In genomic region chr4:78827191-78827590, GRCh38 we compare ENCODE assay signal across 22 cellular contexts.
"Had no signal": no experiment of that assay in that cellular context is flagged by ENCODE, and none has a peak within 500 bp of the region (broad histone marks: within the 10 kb centered on the region; RNA-seq: fewer than 3 reads in every experiment).

No MANE protein-coding gene starts in this region.

- H3K27ac Mint-ChIP-seq: effector memory CD8-positive, alpha-beta T cell; endodermal cell had no signal

- H3K27ac ChIP-seq: coronary artery, epithelial cell of prostate, esophagus squamous epithelium, gastrocnemius medialis, heart right ventricle, left lung, lower lobe of right lung had no signal

- ATAC-seq: effector memory CD8-positive, alpha-beta T cell; esophagus mucosa; gastrocnemius medialis; heart right ventricle; left cardiac atrium; left lung; left ventricle myocardium superior; lower lobe of right lung; naive thymus-derived CD4-positive, alpha-beta T cell had no signal

- DNase-seq: effector CD8-positive, alpha-beta T cell; effector memory CD8-positive, alpha-beta T cell; endodermal cell; erythroblast; esophagus squamous epithelium; foreskin fibroblast; foreskin melanocyte; gastrocnemius medialis; glutamatergic neuron; head of caudate nucleus; heart right ventricle; hippocampal formation; left cardiac atrium; left lung; left ventricle myocardium superior; lower lobe of right lung; mesendoderm; midbrain; naive thymus-derived CD4-positive, alpha-beta T cell had no signal

- H3K4me3 ChIP-seq: coronary artery, esophagus squamous epithelium, gastrocnemius medialis, heart right ventricle, left lung, lower lobe of right lung had no signal

- H3K9me3 Mint-ChIP-seq: effector memory CD8-positive, alpha-beta T cell; endodermal cell; naive thymus-derived CD4-positive, alpha-beta T cell had no signal

- H3K4me3 Mint-ChIP-seq: effector memory CD8-positive, alpha-beta T cell; endodermal cell; naive thymus-derived CD4-positive, alpha-beta T cell had no signal

- H3K27me3 Mint-ChIP-seq: effector memory CD8-positive, alpha-beta T cell; naive thymus-derived CD4-positive, alpha-beta T cell had no signal

- H3K9me3 ChIP-seq: esophagus squamous epithelium, gastrocnemius medialis, heart right ventricle, left lung, lower lobe of right lung had no signal

- H3K27me3 ChIP-seq: esophagus squamous epithelium, gastrocnemius medialis, heart right ventricle, left lung had no signal

- H3K4me1 ChIP-seq: esophagus squamous epithelium, gastrocnemius medialis, left lung, lower lobe of right lung had no signal
